Comparison of ENCODE assay signal across 8 cellular contexts in genomic region chr1:23424171-23424959, GRCh38. TPM values are rescaled to one million over a fixed set of nuclear protein-coding genes. Genes with fewer than 3 reads are reported as not detected.
A peak's percentile ranks its signal among the peaks of the same experiment; 100 is the strongest.
DNase-seq lines count a peak whose midpoint lies in the region; ATAC-seq lines count a peak whose summit lies in the region.

Gene TCEA3 (minus strand): TSS chr1:23424748. CDS start chr1:23424633, 115 bp downstream.

- H3K36me3 ChIP-seq in iPS DF 6.9 (ENCODE audit: control insufficient read depth, insufficient read depth, low read length) (no peaks in the 10 kb centered on the region), skeletal muscle tissue (ENCODE audit: control insufficient read depth in 3 of 3, insufficient read depth in 3 of 3, low read length in 3 of 3) (peaks cover 3 to 23% (median 13%) of the 10 kb centered on the region in 3 donors)

- H3K4me3 Mint-ChIP-seq in activated naive CD8-positive, alpha-beta T cell = peak within 1 kb of the TSS; percentile 86

- H3K36me3 Mint-ChIP-seq in activated naive CD8-positive, alpha-beta T cell = no peaks in the 10 kb centered on the region

- no peaks in the 10 kb centered on the region for H3K9me3 Mint-ChIP-seq in activated naive CD8-positive, alpha-beta T cell (ENCODE audit: low read depth)

- peaks cover 32% of the 10 kb centered on the region for H3K4me1 Mint-ChIP-seq in activated naive CD8-positive, alpha-beta T cell (ENCODE audit: low read depth)

- no peaks in the 10 kb centered on the region for H3K27me3 Mint-ChIP-seq in activated naive CD8-positive, alpha-beta T cell

- WGBS in iPS DF 6.9 (ENCODE audit: insufficient coverage, insufficient read length) = no CpG with 5 or more reads among the region's 72 CpGs

- H3K9ac ChIP-seq in skeletal muscle tissue (ENCODE audit: low read depth in 1 of 3, low read length in 3 of 3) = peak within 1 kb of the TSS; percentile 83 to 95 (median 93)

- H3K4me3 ChIP-seq in iPS DF 6.9 (ENCODE audit: low read length) = peak within 1 kb of the TSS; percentile 31; the same call in 1 of the 2 replicates
- H3K4me3 ChIP-seq in skeletal muscle tissue (ENCODE audit: low read length in 3 of 3) = peak within 1 kb of the TSS; percentile 81 to 86 (median 81)

- no peak for ATAC-seq in HG03280 (IDR thresholded peaks at IDR 0.05; ENCODE audit: unreplicated experiment)

- DNase-seq in stimulated activated CD4-positive, alpha-beta T cell treated with anti-CD3 and anti-CD28 coated beads, Interleukin-12 subunit alpha, Interleukin-12 subunit beta, amount 100 ng/mL, for 4 hours = peak; percentile 19
- DNase-seq in stimulated activated CD4-positive, alpha-beta T cell treated with anti-CD3 and anti-CD28 coated beads, Interleukin-1b, Interleukin-23, amount 100 ng/mL, for 48 hours = no peak
- DNase-seq in iPS DF 6.9 (ENCODE audit: low read depth, low spot score) = no peak
- DNase-seq in NCI-H446 treated with DMSO at 0.1 percent for 48 hours (lab: John Stamatoyannopoulos, UW) = no peak
- no peak for DNase-seq in SHP77 (lab: John Stamatoyannopoulos, UW)

- H3K27ac ChIP-seq in iPS DF 6.9 (ENCODE audit: low read length) (no peak within 1 kb of the TSS), skeletal muscle tissue (ENCODE audit: low read depth, low read length) (peak within 1 kb of the TSS; percentile 83)

- peak within 1 kb of the TSS; percentile 64 for H3K27ac Mint-ChIP-seq in activated naive CD8-positive, alpha-beta T cell

- H3K27me3 ChIP-seq in iPS DF 6.9 (ENCODE audit: control insufficient read depth, insufficient read depth, low read length) (peaks cover 62% of the 10 kb centered on the region), skeletal muscle tissue (ENCODE audit: control insufficient read depth in 3 of 3, insufficient read depth in 3 of 3, low read length in 3 of 3) (no peaks in the 10 kb centered on the region)

- H3K4me1 ChIP-seq in iPS DF 6.9 (ENCODE audit: control insufficient read depth, insufficient read depth, low read length) (peaks cover 2% of the 10 kb centered on the region), skeletal muscle tissue (ENCODE audit: control insufficient read depth in 3 of 3, insufficient read depth in 3 of 3, low read length in 3 of 3) (peaks cover 37 to 73% (median 50%) of the 10 kb centered on the region in 3 donors)

- H3K9me3 ChIP-seq in iPS DF 6.9 (ENCODE audit: control insufficient read depth, insufficient read depth, low read length) (no peaks in the 10 kb centered on the region), skeletal muscle tissue (ENCODE audit: control insufficient read depth in 3 of 3, low read length in 3 of 3) (no peaks in the 10 kb centered on the region)

RNA-seq across cellular contexts. Expression of gene TCEA3, which starts in this region (rescaled TPM):
- 314 TPM for total RNA-seq in skeletal muscle tissue
